In genomic region chr15:92903588-92903955, GRCh38 we compare ENCODE assay signal across 8 cellular contexts. TPM values are rescaled to one million over a fixed set of nuclear protein-coding genes. Genes with fewer than 3 reads are reported as not detected.
DNase-seq lines count a peak whose midpoint lies in the region; ATAC-seq and TF ChIP-seq lines count a peak whose summit lies in the region.

No MANE protein-coding gene starts in this region.

- H3K27ac ChIP-seq in SJCRH30 (peak overlapping the region; percentile 96), esophagus squamous epithelium (peak overlapping the region; percentile 95 to 100 (median 96))

- H3K4me1 ChIP-seq in SJCRH30 (peaks cover 23% of the 10 kb centered on the region), esophagus squamous epithelium (peaks cover 17 to 75% (median 33%) of the 10 kb centered on the region in 3 donors)

- no peak for TF ChIP-seq POLR2A in esophagus squamous epithelium (IDR thresholded peaks at IDR 0.05)

- TF ChIP-seq CTCF in GM12864 (IDR thresholded peaks at IDR 0.05; ENCODE audit: low read depth, low read length, missing control alignments) (no peak), esophagus squamous epithelium (IDR thresholded peaks at IDR 0.05) (no peak), retinal pigment epithelial cell (conservative IDR thresholded peaks at IDR 0.05; ENCODE audit: low read depth, low read length) (no peak)

- H3K27me3 ChIP-seq in SJCRH30: no peaks in the 10 kb centered on the region
- no peaks in the 10 kb centered on the region for H3K27me3 ChIP-seq in esophagus squamous epithelium

- ATAC-seq in HG03097 (IDR thresholded peaks at IDR 0.05; ENCODE audit: low FRiP score, unreplicated experiment): no peak
- ATAC-seq in HG03108 (IDR thresholded peaks at IDR 0.05; ENCODE audit: unreplicated experiment): no peak

- peaks cover 39% of the 10 kb centered on the region for H3K36me3 ChIP-seq in SJCRH30
- H3K36me3 ChIP-seq in esophagus squamous epithelium: peaks cover 0 to under 1% (median 0%) of the 10 kb centered on the region in 3 donors

- 2 to 3% methylated on average over 8 of the region's 8 CpGs for WGBS in esophagus squamous epithelium, 2 donors

- intact Hi-C loops in esophagus squamous epithelium (cut with DNase I): no loop called here

- H3K9me3 ChIP-seq in SJCRH30 (replicated peaks) (no peaks in the 10 kb centered on the region), esophagus squamous epithelium (no peaks in the 10 kb centered on the region)

- DNase-seq in GM12864 (ENCODE audit: low read depth) (no peak), SJCRH30 (no peak), esophagus squamous epithelium (lab: John Stamatoyannopoulos, UW) (no peak), retinal pigment epithelial cell (ENCODE audit: low read depth) (no peak), superior temporal gyrus (ENCODE audit: extremely low spot score) (no peak)
- DNase-seq in central memory CD4-positive, alpha-beta T cell: no peak

- H3K4me3 ChIP-seq in GM12864 (ENCODE audit: low read depth, low read length) (peak overlapping the region; percentile 79), SJCRH30 (peak overlapping the region; percentile 81), esophagus squamous epithelium (peak overlapping the region; percentile 49 to 87 (median 64)), retinal pigment epithelial cell (ENCODE audit: low read length) (peak overlapping the region; percentile 64)

RNA-seq across cellular contexts. Expression of gene CHD2, which starts 3.4 kb away (rescaled TPM):
- total RNA-seq in SJCRH30 (2014; rRNA removed; shearing (Covaris generic)): 64.8 and 82.6 TPM in 2 replicates
- 100 to 1,000 TPM in 1 of 4 donors, 10 to 100 TPM in 3; 36.1 to 132 (median 74.8) TPM for total RNA-seq in esophagus squamous epithelium
